ENCODE assay signal across 6 cellular contexts in the genomic region with DNA sequence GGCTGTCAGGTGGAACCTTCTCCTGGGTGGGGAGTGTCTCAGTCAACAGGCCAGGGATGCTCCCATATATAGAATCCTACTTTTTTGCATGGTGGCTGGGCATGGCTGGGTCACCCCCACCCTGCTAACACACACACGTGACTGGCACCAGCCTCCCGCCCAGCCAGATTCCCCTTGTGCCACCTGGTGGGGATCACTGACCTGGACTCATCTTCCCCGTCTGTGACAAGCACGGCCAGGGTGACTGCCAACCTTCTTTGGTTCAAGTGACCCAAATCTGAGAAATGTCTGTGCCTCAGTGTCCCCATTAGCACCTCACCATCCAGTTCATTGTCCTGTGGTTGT. TPM values are rescaled to one million over a fixed set of nuclear protein-coding genes. Genes with fewer than 3 reads are reported as not detected.
A peak's percentile ranks its signal among the peaks of the same experiment; 100 is the strongest.
DNase-seq lines count a peak whose midpoint lies in the region; ATAC-seq and TF ChIP-seq lines count a peak whose summit lies in the region.

No MANE protein-coding gene starts in this region.

- H3K4me3 ChIP-seq in BE2C (ENCODE audit: low read depth, low read length) = peak overlapping the region; percentile 71
- H3K4me3 ChIP-seq in fibroblast of mammary gland (ENCODE audit: control insufficient read depth, low read depth, low read length) = peak overlapping the region; percentile 67
- H3K4me3 ChIP-seq in stomach smooth muscle (ENCODE audit: low read length in 2 of 2) = peak overlapping the region; percentile 66 to 80

- peak overlapping the region; percentile 74 for H3K27ac ChIP-seq in stomach smooth muscle (ENCODE audit: low read length)

- peak overlapping the region; percentile 73 to 79 for H3K9ac ChIP-seq in stomach smooth muscle (ENCODE audit: low read length in 2 of 2)

- H3K36me3 ChIP-seq in BE2C = no peaks in the 10 kb centered on the region
- no peaks in the 10 kb centered on the region for H3K36me3 ChIP-seq in stomach smooth muscle (ENCODE audit: control insufficient read depth in 2 of 2, insufficient read depth in 2 of 2, low read length in 2 of 2)

- TF ChIP-seq CTCF in BE2C (IDR thresholded peaks at IDR 0.05; ENCODE audit: low read depth, low read length) (no peak), fibroblast of mammary gland (conservative IDR thresholded peaks at IDR 0.05; ENCODE audit: control insufficient read depth, insufficient read depth, low read depth, low read length) (no peak)

- no peak for DNase-seq in BE2C
- DNase-seq in NCI-H1092 treated with DMSO at 0.1 percent for 48 hours (lab: John Stamatoyannopoulos, UW) = peak; percentile 53
- DNase-seq in fibroblast of mammary gland (ENCODE audit: low read depth) = no peak
- DNase-seq in NCI-H226 = no peak

- H3K9me3 ChIP-seq in BE2C (no peaks in the 10 kb centered on the region), stomach smooth muscle (ENCODE audit: control insufficient read depth in 2 of 2, low read length in 2 of 2) (no peaks in the 10 kb centered on the region)

- ATAC-seq in GM21447 (IDR thresholded peaks at IDR 0.05; ENCODE audit: unreplicated experiment) = no peak

- H3K27me3 ChIP-seq in BE2C = no peaks in the 10 kb centered on the region
- no peaks in the 10 kb centered on the region for H3K27me3 ChIP-seq in stomach smooth muscle (ENCODE audit: control insufficient read depth in 1 of 2, insufficient read depth in 2 of 2, low read length in 2 of 2)

- no peaks in the 10 kb centered on the region for H3K4me1 ChIP-seq in BE2C
- H3K4me1 ChIP-seq in stomach smooth muscle (ENCODE audit: control insufficient read depth, insufficient read depth, low read length) = peaks cover 21% of the 10 kb centered on the region

RNA-seq across cellular contexts. Expression of a gene that starts 1.0 kb away (rescaled TPM):
- polyA plus RNA-seq in BE2C (2012; ENCODE audit: insufficient read depth, insufficient read length, low read depth) = 283 TPM

RNA-seq across cellular contexts. Expression of a gene that starts 15.0 kb away (rescaled TPM):
- 374 TPM for polyA plus RNA-seq in BE2C (2012; ENCODE audit: insufficient read depth, insufficient read length, low read depth)

RNA-seq across cellular contexts. Expression of a gene that starts 41.0 kb away (rescaled TPM):
- polyA plus RNA-seq in BE2C (2012; ENCODE audit: insufficient read depth, insufficient read length, low read depth) = 29.0 TPM

RNA-seq across cellular contexts. Expression of a gene that starts 52.9 kb away (rescaled TPM):
- 26.7 TPM for polyA plus RNA-seq in BE2C (2012; ENCODE audit: insufficient read depth, insufficient read length, low read depth)
